In genomic region chr17:72705905-72706395, GRCh38 we compare ENCODE assay signal across 14 cellular contexts.
A peak's percentile ranks its signal among the peaks of the same experiment; 100 is the strongest.
DNase-seq lines count a peak whose midpoint lies in the region; ATAC-seq, FAIRE-seq and TF ChIP-seq lines count a peak whose summit lies in the region.
"Had no signal": no experiment of that assay in that cellular context is flagged by ENCODE, and none has a peak within 500 bp of the region (broad histone marks: within the 10 kb centered on the region; RNA-seq: fewer than 3 reads in every experiment).

No MANE protein-coding gene starts in this region.

- peaks cover 29% of the 10 kb centered on the region for H3K4me1 Mint-ChIP-seq in activated T-helper 17 cell treated with anti-CD3 and anti-CD28 coated beads, Interleukin-2, amount 50 U/mL, for 72 hours

- TF ChIP-seq POLR2A in suprapubic skin (IDR thresholded peaks at IDR 0.05) = no peak

- H3K27ac ChIP-seq in suprapubic skin (no peak overlapping the region), foreskin keratinocyte (no peak overlapping the region)
- H3K27ac ChIP-seq: BLaER1, ovary, SJSA1 had no signal

- H3K9me3 Mint-ChIP-seq in activated T-helper 17 cell treated with anti-CD3 and anti-CD28 coated beads, Interleukin-2, amount 50 U/mL, for 72 hours = peaks cover 2% of the 10 kb centered on the region

- no peaks in the 10 kb centered on the region for H3K36me3 Mint-ChIP-seq in activated T-helper 17 cell treated with anti-CD3 and anti-CD28 coated beads, Interleukin-2, amount 50 U/mL, for 72 hours (ENCODE audit: low read depth)

- peak overlapping the region; percentile 57 for H3K4me3 Mint-ChIP-seq in activated T-helper 17 cell treated with anti-CD3 and anti-CD28 coated beads, Interleukin-2, amount 50 U/mL, for 72 hours
- H3K4me3 Mint-ChIP-seq: memory B cell had no signal

- WGBS in suprapubic skin = 68% methylated on average over 5 of the region's 5 CpGs

- peaks cover 12% of the 10 kb centered on the region for H3K4me1 ChIP-seq in suprapubic skin
- peaks cover 15% of the 10 kb centered on the region for H3K4me1 ChIP-seq in foreskin keratinocyte
- H3K4me1 ChIP-seq: BLaER1 had no signal

- H3K27ac Mint-ChIP-seq in activated T-helper 17 cell treated with anti-CD3 and anti-CD28 coated beads, Interleukin-2, amount 50 U/mL, for 72 hours = peak overlapping the region; percentile 83
- H3K27ac Mint-ChIP-seq: memory B cell had no signal

- no peaks in the 10 kb centered on the region for H3K27me3 Mint-ChIP-seq in activated T-helper 17 cell treated with anti-CD3 and anti-CD28 coated beads, Interleukin-2, amount 50 U/mL, for 72 hours
- H3K27me3 Mint-ChIP-seq: memory B cell had no signal

- peak; percentile 39 for DNase-seq in GM12864 (ENCODE audit: low read depth)
- DNase-seq in GM19239 (ENCODE audit: insufficient read length, low spot score) = no peak
- DNase-seq in RCC 7860 (ENCODE audit: low spot score) = no peak
- no peak for DNase-seq in suprapubic skin (ENCODE audit: low spot score in 2 of 2)
- DNase-seq in foreskin keratinocyte = no peak
- DNase-seq in NOMO-1 (lab: John Stamatoyannopoulos, UW; ENCODE audit: unreplicated experiment in 2 of 2) = no peak
- DNase-seq: activated effector memory CD4-positive, alpha-beta T cell treated with Interleukin-2 at 50 U/mL for 16 hours; EL; ovary had no signal

- ATAC-seq in HG02973 (IDR thresholded peaks at IDR 0.05; ENCODE audit: unreplicated experiment) = peak; percentile 70
- ATAC-seq in activated T-helper 17 cell treated with anti-CD3 and anti-CD28 coated beads, Interleukin-2, amount 50 U/mL, for 72 hours (replicated peaks) = peak; percentile 66
- ATAC-seq in foreskin keratinocyte = no peak

- H3K27me3 ChIP-seq in suprapubic skin (no peaks in the 10 kb centered on the region), foreskin keratinocyte (no peaks in the 10 kb centered on the region)
- H3K27me3 ChIP-seq: BLaER1, ovary, SJSA1 had no signal

- H3K4me3 ChIP-seq in GM12864 (ENCODE audit: low read depth, low read length) (no peak overlapping the region), suprapubic skin (no peak overlapping the region)
- H3K4me3 ChIP-seq: BLaER1, ovary, SJSA1 had no signal

- H3K9me3 ChIP-seq in suprapubic skin = no peaks in the 10 kb centered on the region
- H3K9me3 ChIP-seq: ovary had no signal

- TF ChIP-seq CTCF in GM12864 (IDR thresholded peaks at IDR 0.05; ENCODE audit: low read depth, low read length, missing control alignments) (no peak), suprapubic skin (IDR thresholded peaks at IDR 0.05) (no peak), foreskin keratinocyte (conservative IDR thresholded peaks at IDR 0.05) (no peak)

- TF ChIP-seq EP300 in suprapubic skin (IDR thresholded peaks at IDR 0.05) = no peak

- H3K36me3 ChIP-seq in suprapubic skin = no peaks in the 10 kb centered on the region
- H3K36me3 ChIP-seq: ovary, SJSA1 had no signal

- FAIRE-seq in GM19239 (lab: Jason Lieb, UNC) = peak; percentile 33
- FAIRE-seq in RCC 7860 (lab: Jason Lieb, UNC) = no peak
